In genomic region chr17:40015005-40015997, GRCh38 we compare ENCODE assay signal across 1 cellular context.
A peak's percentile ranks its signal among the peaks of the same experiment; 100 is the strongest.
TF ChIP-seq lines count a peak whose summit lies in the region.

A gene with protein sequence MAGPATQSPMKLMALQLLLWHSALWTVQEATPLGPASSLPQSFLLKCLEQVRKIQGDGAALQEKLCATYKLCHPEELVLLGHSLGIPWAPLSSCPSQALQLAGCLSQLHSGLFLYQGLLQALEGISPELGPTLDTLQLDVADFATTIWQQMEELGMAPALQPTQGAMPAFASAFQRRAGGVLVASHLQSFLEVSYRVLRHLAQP (plus strand): TSS chr17:40015440. CDS start chr17:40015475, 35 bp downstream.

TF ChIP-seq in HepG2, 621 proteins besides CTCF, POLR2A, EP300 and RAD21 (continued from another document):
- 0 out of 2 replicates have a peak, but pooled peaks have one; percentile 19 for TF ChIP-seq MEF2D (CRISPR knock-in tag; IDR thresholded peaks at IDR 0.05)
- TF ChIP-seq ZSCAN9 (CRISPR knock-in tag; IDR thresholded peaks at IDR 0.05; ENCODE audit: borderline replicate concordance): 0 out of 2 replicates have a peak, but pooled peaks have one; percentile 39
- TF ChIP-seq NFATC3 (CRISPR knock-in tag; IDR thresholded peaks at IDR 0.05): 0 out of 2 replicates have a peak, but pooled peaks have one; percentile 18
- no peak for TF ChIP-seq GATA4 (IDR thresholded peaks at IDR 0.05; ENCODE audit: borderline replicate concordance, low read depth)
- peak; percentile 54 for TF ChIP-seq ZNF687 (CRISPR knock-in tag; IDR thresholded peaks at IDR 0.05)
- TF ChIP-seq KDM5B (CRISPR knock-in tag; IDR thresholded peaks at IDR 0.05; ENCODE audit: borderline replicate concordance): peak; percentile 52; the same call in 1 of the 2 replicates
- peak; percentile 34; the same call in 1 of the 2 replicates for TF ChIP-seq SIN3A (IDR thresholded peaks at IDR 0.05; ENCODE audit: borderline replicate concordance, low read depth, low read length)
- TF ChIP-seq ZNF460 (CRISPR knock-in tag; IDR thresholded peaks at IDR 0.05; ENCODE audit: borderline replicate concordance): no peak
- no peak for TF ChIP-seq REL (CRISPR knock-in tag; conservative IDR thresholded peaks at IDR 0.05)
- 0 out of 2 replicates have a peak, but pooled peaks have one; percentile 22 for TF ChIP-seq DMAP1 (CRISPR knock-in tag; IDR thresholded peaks at IDR 0.05)
- TF ChIP-seq NRL (CRISPR knock-in tag; IDR thresholded peaks at IDR 0.05; ENCODE audit: borderline replicate concordance): peak; percentile 56; the same call in 1 of the 2 replicates
- TF ChIP-seq ZFP91 (CRISPR knock-in tag; IDR thresholded peaks at IDR 0.05; ENCODE audit: borderline replicate concordance): peak; percentile 28; the same call in 1 of the 2 replicates
- no peak for TF ChIP-seq ATF1 (CRISPR knock-in tag; IDR thresholded peaks at IDR 0.05)
- TF ChIP-seq SOX13 (IDR thresholded peaks at IDR 0.05): no peak
- peak in 1 of 2 experiments; percentile 50; a peak in 2 of 4 replicates for TF ChIP-seq SOX13 (CRISPR knock-in tag; conservative IDR thresholded peaks at IDR 0.05 in 1 of 2, IDR thresholded peaks at IDR 0.05 in 1 of 2)
- TF ChIP-seq NCOA5 (CRISPR knock-in tag; IDR thresholded peaks at IDR 0.05): no peak
- peak; percentile 54 for TF ChIP-seq SAP130 (CRISPR knock-in tag; IDR thresholded peaks at IDR 0.05; ENCODE audit: low read depth)
- peak; percentile 28; the same call in 1 of the 2 replicates for TF ChIP-seq RARA (CRISPR knock-in tag; IDR thresholded peaks at IDR 0.05)
- 0 out of 2 replicates have a peak, but pooled peaks have one; percentile 66 for TF ChIP-seq MTERF4 (CRISPR knock-in tag; IDR thresholded peaks at IDR 0.05)
- TF ChIP-seq, protein P1, sequence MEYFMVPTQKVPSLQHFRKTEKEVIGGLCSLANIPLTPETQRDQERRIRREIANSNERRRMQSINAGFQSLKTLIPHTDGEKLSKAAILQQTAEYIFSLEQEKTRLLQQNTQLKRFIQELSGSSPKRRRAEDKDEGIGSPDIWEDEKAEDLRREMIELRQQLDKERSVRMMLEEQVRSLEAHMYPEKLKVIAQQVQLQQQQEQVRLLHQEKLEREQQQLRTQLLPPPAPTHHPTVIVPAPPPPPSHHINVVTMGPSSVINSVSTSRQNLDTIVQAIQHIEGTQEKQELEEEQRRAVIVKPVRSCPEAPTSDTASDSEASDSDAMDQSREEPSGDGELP (IDR thresholded peaks at IDR 0.05; ENCODE audit: borderline replicate concordance, low read depth): peak; percentile 98
- TF ChIP-seq ZNF576 (CRISPR knock-in tag; IDR thresholded peaks at IDR 0.05): no peak
- peak; percentile 60 for TF ChIP-seq HIC2 (CRISPR knock-in tag; IDR thresholded peaks at IDR 0.05; ENCODE audit: low read depth)
- peak; percentile 66; the same call in 1 of the 2 replicates for TF ChIP-seq TCF7 (IDR thresholded peaks at IDR 0.05; ENCODE audit: low read depth)
- TF ChIP-seq HDAC1 (CRISPR knock-in tag; IDR thresholded peaks at IDR 0.05): peak; percentile 44
